Comparison of ENCODE assay signal across 15 cellular contexts in genomic region chr4:109930469-109930868, GRCh38. TPM values are rescaled to one million over a fixed set of nuclear protein-coding genes. Genes with fewer than 3 reads are reported as not detected.
A peak's percentile ranks its signal among the peaks of the same experiment; 100 is the strongest.
DNase-seq lines count a peak whose midpoint lies in the region; ATAC-seq and TF ChIP-seq lines count a peak whose summit lies in the region.
"Had no signal": no experiment of that assay in that cellular context is flagged by ENCODE, and none has a peak within 500 bp of the region (broad histone marks: within the 10 kb centered on the region; RNA-seq: fewer than 3 reads in every experiment).

No MANE protein-coding gene starts in this region.

- intact Hi-C loops in body of pancreas (cut with DNase I): no loop called here
- intact Hi-C loops in activated CD8-positive, alpha-beta T cell treated with anti-CD3 and anti-CD28 coated beads for 36 hours (cut with micrococcal nuclease): no loop called here

- no peak overlapping the region for H3K9ac ChIP-seq in endodermal cell (ENCODE audit: extremely low read depth, low read length, poor library complexity, severe bottlenecking)

- H3K9me3 Mint-ChIP-seq in endodermal cell (peaks cover 21% of the 10 kb centered on the region), memory B cell (no peaks in the 10 kb centered on the region)
- H3K9me3 Mint-ChIP-seq in stimulated activated memory B cell treated with anti-CD40 and anti-IgM and Interleukin-4, amounts not matched to agents 10 μg/mL and 1 μg/mL and 100 μg/mL, for 72 hours: peaks cover 3% of the 10 kb centered on the region
- H3K9me3 Mint-ChIP-seq in activated CD8-positive, alpha-beta T cell treated with anti-CD3 and anti-CD28 coated beads for 36 hours: no peaks in the 10 kb centered on the region
- H3K9me3 Mint-ChIP-seq: CD8-positive, alpha-beta T cell had no signal

- H3K4me1 Mint-ChIP-seq in endodermal cell (peaks cover 29% of the 10 kb centered on the region), memory B cell (no peaks in the 10 kb centered on the region)
- H3K4me1 Mint-ChIP-seq in stimulated activated memory B cell treated with anti-CD40 and anti-IgM and Interleukin-4, amounts not matched to agents 10 μg/mL and 1 μg/mL and 100 μg/mL, for 72 hours: no peaks in the 10 kb centered on the region
- H3K4me1 Mint-ChIP-seq in activated CD8-positive, alpha-beta T cell treated with anti-CD3 and anti-CD28 coated beads for 36 hours (ENCODE audit: low read depth): no peaks in the 10 kb centered on the region
- H3K4me1 Mint-ChIP-seq: CD14-positive monocyte had no signal

- TF ChIP-seq CTCF in body of pancreas (IDR thresholded peaks at IDR 0.05): no peak
- TF ChIP-seq CTCF in endodermal cell (conservative IDR thresholded peaks at IDR 0.05): no peak
- TF ChIP-seq CTCF in activated CD8-positive, alpha-beta T cell treated with anti-CD3 and anti-CD28 coated beads for 36 hours (IDR thresholded peaks at IDR 0.05): no peak

- no peaks in the 10 kb centered on the region for H3K9me3 ChIP-seq in body of pancreas
- peaks cover 27% of the 10 kb centered on the region for H3K9me3 ChIP-seq in endodermal cell (ENCODE audit: control insufficient read depth, low read length)
- H3K9me3 ChIP-seq: A549, BE2C had no signal

- H3K4me1 ChIP-seq in body of pancreas (peaks cover 57% of the 10 kb centered on the region), endodermal cell (ENCODE audit: control insufficient read depth, insufficient read depth, low read length) (peaks cover 18% of the 10 kb centered on the region)
- H3K4me1 ChIP-seq: A549, BE2C had no signal

- H3K4me3 Mint-ChIP-seq in endodermal cell (no peak overlapping the region), memory B cell (no peak overlapping the region)
- no peak overlapping the region for H3K4me3 Mint-ChIP-seq in stimulated activated memory B cell treated with anti-CD40 and anti-IgM and Interleukin-4, amounts not matched to agents 10 μg/mL and 1 μg/mL and 100 μg/mL, for 72 hours
- no peak overlapping the region for H3K4me3 Mint-ChIP-seq in activated CD8-positive, alpha-beta T cell treated with anti-CD3 and anti-CD28 coated beads for 36 hours
- H3K4me3 Mint-ChIP-seq: CD14-positive monocyte; CD8-positive, alpha-beta T cell had no signal

- peak in 1 of 3 donors; percentile 6 for TF ChIP-seq POLR2A in body of pancreas (IDR thresholded peaks at IDR 0.05)

- H3K4me3 ChIP-seq in body of pancreas (no peak overlapping the region), endodermal cell (ENCODE audit: low read length) (peak overlapping the region; percentile 73)
- H3K4me3 ChIP-seq: A549 had no signal

- H3K36me3 ChIP-seq in body of pancreas (replicated peaks in 1 of 2; ENCODE audit: insufficient read depth in 1 of 2, low read depth in 2 of 2): no peaks in the 10 kb centered on the region
- peaks cover 29% of the 10 kb centered on the region for H3K36me3 ChIP-seq in endodermal cell (ENCODE audit: control insufficient read depth, insufficient read depth, low read length)
- H3K36me3 ChIP-seq: BE2C had no signal

- H3K27me3 ChIP-seq in body of pancreas: no peaks in the 10 kb centered on the region
- no peaks in the 10 kb centered on the region for H3K27me3 ChIP-seq in endodermal cell (ENCODE audit: control insufficient read depth, insufficient read depth, low read length, poor library complexity, severe bottlenecking)
- H3K27me3 ChIP-seq: BE2C had no signal

- H3K36me3 Mint-ChIP-seq in endodermal cell (ENCODE audit: low read depth) (peaks cover 15% of the 10 kb centered on the region), memory B cell (no peaks in the 10 kb centered on the region)
- no peaks in the 10 kb centered on the region for H3K36me3 Mint-ChIP-seq in stimulated activated memory B cell treated with anti-CD40 and anti-IgM and Interleukin-4, amounts not matched to agents 10 μg/mL and 1 μg/mL and 100 μg/mL, for 72 hours
- H3K36me3 Mint-ChIP-seq in activated CD8-positive, alpha-beta T cell treated with anti-CD3 and anti-CD28 coated beads for 36 hours (ENCODE audit: low read depth): no peaks in the 10 kb centered on the region
- H3K36me3 Mint-ChIP-seq: CD14-positive monocyte; CD8-positive, alpha-beta T cell had no signal

- CTCF ChIA-PET in activated CD8-positive, alpha-beta T cell treated with anti-CD3 and anti-CD28 coated beads for 36 hours (lab: Charles Lee): no interaction called here

- peak in 2 of 4 donors; percentile 15 to 32 for DNase-seq in body of pancreas
- DNase-seq in endodermal cell: no peak
- DNase-seq in memory B cell (ENCODE audit: low spot score in 2 of 2): no peak
- no peak for DNase-seq in DMS 273 treated with DMSO at 0.1 percent for 48 hours (lab: John Stamatoyannopoulos, UW)
- no peak for DNase-seq in activated CD8-positive, alpha-beta T cell treated with anti-CD3 and anti-CD28 coated beads for 36 hours
- no peak for DNase-seq in DMS53 (lab: John Stamatoyannopoulos, UW)
- DNase-seq: BE2C; CD8-positive, alpha-beta T cell; COR-L47; GF-D8 had no signal

- ATAC-seq in body of pancreas (peak; percentile 24), memory B cell (ENCODE audit: low read depth) (no peak)
- peak; percentile 12 for ATAC-seq in stimulated activated memory B cell treated with anti-CD40 and anti-IgM and Interleukin-4, amounts not matched to agents 10 μg/mL and 1 μg/mL and 100 μg/mL, for 72 hours
- ATAC-seq in activated CD8-positive, alpha-beta T cell treated with anti-CD3 and anti-CD28 coated beads for 36 hours: no peak
- ATAC-seq: A549; CD8-positive, alpha-beta T cell; HCT116 had no signal

- POLR2A ChIA-PET in activated CD8-positive, alpha-beta T cell treated with anti-CD3 and anti-CD28 coated beads for 36 hours (lab: Charles Lee): no interaction called here

- H3K27me3 Mint-ChIP-seq in endodermal cell (ENCODE audit: insufficient read depth) (no peaks in the 10 kb centered on the region), memory B cell (no peaks in the 10 kb centered on the region)
- H3K27me3 Mint-ChIP-seq in stimulated activated memory B cell treated with anti-CD40 and anti-IgM and Interleukin-4, amounts not matched to agents 10 μg/mL and 1 μg/mL and 100 μg/mL, for 72 hours: no peaks in the 10 kb centered on the region
- H3K27me3 Mint-ChIP-seq in activated CD8-positive, alpha-beta T cell treated with anti-CD3 and anti-CD28 coated beads for 36 hours: no peaks in the 10 kb centered on the region

- H3K27ac Mint-ChIP-seq in endodermal cell (peak overlapping the region; percentile 1), memory B cell (peak overlapping the region; percentile 12)
- no peak overlapping the region for H3K27ac Mint-ChIP-seq in stimulated activated memory B cell treated with anti-CD40 and anti-IgM and Interleukin-4, amounts not matched to agents 10 μg/mL and 1 μg/mL and 100 μg/mL, for 72 hours
- H3K27ac Mint-ChIP-seq in activated CD8-positive, alpha-beta T cell treated with anti-CD3 and anti-CD28 coated beads for 36 hours: no peak overlapping the region
- H3K27ac Mint-ChIP-seq: CD14-positive monocyte; CD8-positive, alpha-beta T cell had no signal

- H3K27ac ChIP-seq in body of pancreas (peak overlapping the region; percentile 75 to 83 (median 78)), endodermal cell (ENCODE audit: low read depth, low read length) (no peak overlapping the region)
- H3K27ac ChIP-seq: A549, HL-60 had no signal

RNA-seq across cellular contexts. Expression of gene EGF, which starts 17.8 kb away (rescaled TPM):
- total RNA-seq in body of pancreas: 10 to 100 TPM; 44.1 to 51.1 TPM
- total RNA-seq in endodermal cell: 10 to 100 TPM; 14.6 to 33.7 TPM
- 5.4 TPM for polyA plus RNA-seq in endodermal cell (2013, experiment 1 of 2)
- 5.6 TPM for polyA plus RNA-seq in endodermal cell (2013, experiment 2 of 2)
- total RNA-seq in activated CD8-positive, alpha-beta T cell treated with anti-CD3 and anti-CD28 coated beads for 36 hours: not detected
- total RNA-seq: CD8-positive, alpha-beta T cell had no signal

Comparison
In these comparisons a context has a peak if more than half of its experiments do, and no peak if none do; other contexts are left out.
1. ATAC-seq: peak in body of pancreas (single experiment) and stimulated activated memory B cell treated with anti-CD40 and anti-IgM and Interleukin-4, amounts not matched to agents 10 μg/mL and 1 μg/mL and 100 μg/mL, for 72 hours (single experiment); none in memory B cell (single experiment) and activated CD8-positive, alpha-beta T cell treated with anti-CD3 and anti-CD28 coated beads for 36 hours (single experiment).
2. H3K27ac Mint-ChIP-seq: peak in endodermal cell (single experiment) and memory B cell (single experiment); none in stimulated activated memory B cell treated with anti-CD40 and anti-IgM and Interleukin-4, amounts not matched to agents 10 μg/mL and 1 μg/mL and 100 μg/mL, for 72 hours (single experiment) and activated CD8-positive, alpha-beta T cell treated with anti-CD3 and anti-CD28 coated beads for 36 hours (single experiment).
3. RNA of gene EGF, which starts 17.8 kb away (total RNA-seq): 44.1 to 51.1 TPM in body of pancreas and 14.6 to 33.7 TPM in endodermal cell; not detected in activated CD8-positive, alpha-beta T cell treated with anti-CD3 and anti-CD28 coated beads for 36 hours; every median in the first group is over 10 times any median in the second.